26 cellular contexts compared by ENCODE assay signal in the genomic region with DNA sequence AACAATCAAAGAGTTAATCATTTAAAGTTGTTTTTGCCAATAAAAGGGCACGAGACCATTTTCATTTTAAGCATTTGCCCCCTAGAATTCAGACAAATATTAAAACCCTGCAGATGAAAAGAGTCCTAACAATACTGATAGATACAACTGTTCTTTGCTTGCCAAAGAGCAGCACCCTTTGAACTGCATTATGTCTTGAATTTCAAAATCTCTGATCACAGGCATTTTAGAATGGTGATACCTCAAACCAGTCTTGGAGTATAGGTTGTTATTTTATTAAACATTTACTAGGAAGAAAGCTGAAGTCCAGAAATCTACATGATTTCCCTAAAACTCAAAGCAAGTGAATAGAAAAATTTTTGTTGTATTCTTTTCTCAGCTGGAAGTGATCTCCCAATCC.
"Had no signal": no experiment of that assay in that cellular context is flagged by ENCODE, and none has a peak within 500 bp of the region (broad histone marks: within the 10 kb centered on the region; RNA-seq: fewer than 3 reads in every experiment).

No MANE protein-coding gene starts in this region.

- H3K9me3 Mint-ChIP-seq: activated CD4-positive, alpha-beta T cell treated with anti-CD3 and anti-CD28 coated beads, Interleukin-2, amount 10 ng/mL, durations not matched to agents 7 days and 5 days; activated CD8-positive, alpha-beta T cell treated with anti-CD3 and anti-CD28 coated beads for 36 hours; activated naive CD4-positive, alpha-beta T cell treated with anti-CD3 and anti-CD28 coated beads, Interleukin-2, amount 50 U/mL, for 24 hours; activated naive CD8-positive, alpha-beta T cell treated with anti-CD3 and anti-CD28 coated beads, Interleukin-2, amount 50 U/mL, for 24 hours; activated T-cell treated with anti-CD3 and anti-CD28 coated beads, Interleukin-2, amount 50 U/mL, for 4 hours; activated T-helper 17 cell treated with anti-CD3 and anti-CD28 coated beads, Interleukin-2, amount 50 U/mL, for 72 hours; central memory CD8-positive, alpha-beta T cell; nephron progenitor cell; WTC11 had no signal

- H3K27ac ChIP-seq: neutrophil, ovary, spleen, tibial nerve had no signal

- H3K4me1 Mint-ChIP-seq: activated CD4-positive, alpha-beta T cell treated with anti-CD3 and anti-CD28 coated beads, Interleukin-2, amount 10 ng/mL, durations not matched to agents 7 days and 5 days; activated naive CD4-positive, alpha-beta T cell treated with anti-CD3 and anti-CD28 coated beads, Interleukin-2, amount 50 U/mL, for 24 hours; activated T-helper 17 cell treated with anti-CD3 and anti-CD28 coated beads, Interleukin-2, amount 50 U/mL, for 72 hours; central memory CD8-positive, alpha-beta T cell; nephron progenitor cell had no signal

- ATAC-seq: activated CD8-positive, alpha-beta T cell treated with anti-CD3 and anti-CD28 coated beads for 36 hours; activated naive CD8-positive, alpha-beta T cell treated with anti-CD3 and anti-CD28 coated beads, Interleukin-2, amount 50 U/mL, for 24 hours; activated T-cell treated with anti-CD3 and anti-CD28 coated beads, Interleukin-2, amount 50 U/mL, for 4 hours; activated T-helper 17 cell treated with anti-CD3 and anti-CD28 coated beads, Interleukin-2, amount 50 U/mL, for 72 hours; left ventricle myocardium superior; mucosa of descending colon; WTC11 had no signal

- H3K27ac Mint-ChIP-seq: activated CD4-positive, alpha-beta T cell treated with anti-CD3 and anti-CD28 coated beads, Interleukin-2, amount 10 ng/mL, durations not matched to agents 7 days and 5 days; activated CD8-positive, alpha-beta T cell treated with anti-CD3 and anti-CD28 coated beads for 36 hours; activated naive CD4-positive, alpha-beta T cell treated with anti-CD3 and anti-CD28 coated beads, Interleukin-2, amount 50 U/mL, for 24 hours; activated naive CD8-positive, alpha-beta T cell treated with anti-CD3 and anti-CD28 coated beads, Interleukin-2, amount 50 U/mL, for 24 hours; activated T-helper 17 cell treated with anti-CD3 and anti-CD28 coated beads, Interleukin-2, amount 50 U/mL, for 72 hours; nephron progenitor cell; progenitor cell of endocrine pancreas; WTC11 had no signal

- H3K9me3 ChIP-seq: esophagus squamous epithelium, mucosa of descending colon, neutrophil, ovary, spleen, tibial nerve had no signal

- H3K4me3 Mint-ChIP-seq: activated CD4-positive, alpha-beta T cell treated with anti-CD3 and anti-CD28 coated beads, Interleukin-2, amount 10 ng/mL, durations not matched to agents 7 days and 5 days; activated CD8-positive, alpha-beta T cell treated with anti-CD3 and anti-CD28 coated beads for 36 hours; activated naive CD4-positive, alpha-beta T cell treated with anti-CD3 and anti-CD28 coated beads, Interleukin-2, amount 50 U/mL, for 24 hours; activated naive CD8-positive, alpha-beta T cell treated with anti-CD3 and anti-CD28 coated beads, Interleukin-2, amount 50 U/mL, for 24 hours; activated T-cell treated with anti-CD3 and anti-CD28 coated beads, Interleukin-2, amount 50 U/mL, for 4 hours; activated T-helper 17 cell treated with anti-CD3 and anti-CD28 coated beads, Interleukin-2, amount 50 U/mL, for 72 hours; central memory CD8-positive, alpha-beta T cell; nephron progenitor cell; WTC11 had no signal

- H3K27me3 Mint-ChIP-seq: progenitor cell of endocrine pancreas had no signal

- DNase-seq: activated CD4-positive, alpha-beta T cell treated with anti-CD3 and anti-CD28 coated beads for 1 hour; activated CD4-positive, alpha-beta T cell treated with anti-CD3 and anti-CD28 coated beads, Interleukin-2, amount 10 ng/mL, durations not matched to agents 7 days and 5 days; activated CD8-positive, alpha-beta T cell treated with anti-CD3 and anti-CD28 coated beads for 36 hours; activated naive CD8-positive, alpha-beta T cell treated with anti-CD3 and anti-CD28 coated beads, Interleukin-2, amount 50 U/mL, for 24 hours; activated T-cell treated with anti-CD3 and anti-CD28 coated beads, Interleukin-2, amount 50 U/mL, for 4 hours; amygdala; dermis blood vessel endothelial cell; effector CD4-positive, alpha-beta T cell; esophagus squamous epithelium; glutamatergic neuron; islet precursor cell; left ventricle myocardium superior; mucosa of descending colon; nephron progenitor cell; ovary; spleen; stimulated activated CD4-positive, alpha-beta T cell treated with anti-CD3 and anti-CD28 coated beads, Interleukin-2, amount 100 ng/mL, for 48 hours; stimulated activated naive CD4-positive, alpha-beta T cell treated with Interleukin-2 at 50 U/mL for 16 hours; T-helper 2 cell had no signal

- H3K36me3 Mint-ChIP-seq: activated naive CD4-positive, alpha-beta T cell treated with anti-CD3 and anti-CD28 coated beads, Interleukin-2, amount 50 U/mL, for 24 hours; WTC11 had no signal

- H3K4me3 ChIP-seq: esophagus squamous epithelium, mucosa of descending colon, ovary, spleen, tibial nerve had no signal

- H3K36me3 ChIP-seq: esophagus squamous epithelium, neutrophil, ovary, spleen, tibial nerve had no signal

- H3K27me3 ChIP-seq: esophagus squamous epithelium, neutrophil, ovary, spleen, tibial nerve had no signal
